8 cellular contexts compared by ENCODE assay signal in the genomic region with DNA sequence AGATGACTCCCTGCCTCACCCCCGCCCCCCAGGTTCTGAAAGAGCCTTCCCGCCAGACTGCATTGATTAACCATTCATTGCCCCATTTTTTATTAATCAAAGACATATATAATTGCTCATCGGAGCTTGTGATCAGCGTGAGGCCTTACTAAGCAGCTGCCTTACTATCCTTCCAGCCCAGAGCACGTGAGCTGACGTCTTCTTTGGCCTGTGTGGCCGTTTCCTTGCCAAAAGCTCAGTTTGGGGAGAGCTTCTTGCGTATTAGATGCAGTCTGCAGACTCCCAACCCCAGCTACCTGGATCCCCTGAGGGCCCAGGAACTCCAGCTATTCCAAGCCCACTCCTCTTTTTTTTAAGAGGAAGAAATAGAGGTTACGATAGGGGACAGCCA. TPM values are rescaled to one million over a fixed set of nuclear protein-coding genes. Genes with fewer than 3 reads are reported as not detected.
DNase-seq lines count a peak whose midpoint lies in the region; ATAC-seq and TF ChIP-seq lines count a peak whose summit lies in the region.

No MANE protein-coding gene starts in this region.

- ATAC-seq in mucosa of descending colon: no peak

- peaks cover 17% of the 10 kb centered on the region for H3K4me1 ChIP-seq in mucosa of descending colon (ENCODE audit: low read depth)
- H3K4me1 ChIP-seq in tibial nerve: peaks cover 5 to 84% (median 46%) of the 10 kb centered on the region in 4 donors

- H3K9me3 Mint-ChIP-seq in activated CD4-positive, alpha-beta T cell treated with anti-CD3 and anti-CD28 coated beads, Interleukin-2, amount 10 ng/mL, durations not matched to agents 7 days and 5 days: no peaks in the 10 kb centered on the region
- no peaks in the 10 kb centered on the region for H3K9me3 Mint-ChIP-seq in chondrocyte (ENCODE audit: low read depth)

- H3K9me3 ChIP-seq in mucosa of descending colon (no peaks in the 10 kb centered on the region), tibial nerve (no peaks in the 10 kb centered on the region)

- no peaks in the 10 kb centered on the region for H3K27me3 ChIP-seq in tibial nerve

- H3K27ac Mint-ChIP-seq in activated CD4-positive, alpha-beta T cell treated with anti-CD3 and anti-CD28 coated beads, Interleukin-2, amount 10 ng/mL, durations not matched to agents 7 days and 5 days: peak overlapping the region; percentile 94
- peak overlapping the region; percentile 97 for H3K27ac Mint-ChIP-seq in chondrocyte (ENCODE audit: unreplicated experiment)

- TF ChIP-seq CTCF in chondrocyte (IDR thresholded peaks at IDR 0.05) (no peak), mucosa of descending colon (IDR thresholded peaks at IDR 0.05) (no peak), tibial nerve (IDR thresholded peaks at IDR 0.05) (no peak)

- TF ChIP-seq EP300 in tibial nerve (IDR thresholded peaks at IDR 0.05): peak in 1 of 2 donors; percentile 74

- no peak for DNase-seq in activated CD4-positive, alpha-beta T cell treated with anti-CD3 and anti-CD28 coated beads, Interleukin-2, amount 10 ng/mL, durations not matched to agents 7 days and 5 days
- DNase-seq in activated CD4-positive, alpha-beta T cell treated with anti-CD3 and anti-CD28 coated beads for 48 hours: no peak
- DNase-seq in chondrocyte (ENCODE audit: low spot score): no peak
- peak; percentile 55 to 63 (median 55) for DNase-seq in mucosa of descending colon
- DNase-seq in tibial nerve (ENCODE audit: low spot score in 2 of 2): peak; percentile 87 to 94
- DNase-seq in DMS 273 treated with DMSO at 0.1 percent for 48 hours (lab: John Stamatoyannopoulos, UW): no peak
- DNase-seq in DMS79 treated with DMSO at 0.1 percent for 48 hours (lab: John Stamatoyannopoulos, UW): no peak
- no peak for DNase-seq in OCI-M2 (lab: John Stamatoyannopoulos, UW; ENCODE audit: unreplicated experiment)

- intact Hi-C loops in mucosa of descending colon (cut with DNase I, micrococcal nuclease): no loop called here

- 18 to 51% methylated on average over 9 of the region's 9 CpGs for WGBS in tibial nerve, 2 donors

- H3K4me1 Mint-ChIP-seq in activated CD4-positive, alpha-beta T cell treated with anti-CD3 and anti-CD28 coated beads, Interleukin-2, amount 10 ng/mL, durations not matched to agents 7 days and 5 days: peaks cover 48% of the 10 kb centered on the region
- peaks cover 44% of the 10 kb centered on the region for H3K4me1 Mint-ChIP-seq in chondrocyte (ENCODE audit: low read depth)

- H3K27me3 Mint-ChIP-seq in activated CD4-positive, alpha-beta T cell treated with anti-CD3 and anti-CD28 coated beads, Interleukin-2, amount 10 ng/mL, durations not matched to agents 7 days and 5 days: peaks cover 10% of the 10 kb centered on the region
- peaks cover 2% of the 10 kb centered on the region for H3K27me3 Mint-ChIP-seq in chondrocyte (ENCODE audit: low read depth)

- H3K36me3 Mint-ChIP-seq in activated CD4-positive, alpha-beta T cell treated with anti-CD3 and anti-CD28 coated beads, Interleukin-2, amount 10 ng/mL, durations not matched to agents 7 days and 5 days (ENCODE audit: low read depth): peaks cover 25% of the 10 kb centered on the region
- H3K36me3 Mint-ChIP-seq in chondrocyte (ENCODE audit: low read depth): peaks cover 5% of the 10 kb centered on the region

- CTCF ChIA-PET in activated CD4-positive, alpha-beta T cell treated with anti-CD3 and anti-CD28 coated beads, Interleukin-2, amount 10 ng/mL, durations not matched to agents 7 days and 5 days (lab: Charles Lee): interaction anchor here (0.7 to 2.1 kb wide), 6 partner anchors 10 to 66 kb away, joined by 3 to 7 read pairs (median 5); partner anchors contain the start of gene RTN4RL2

- POLR2A ChIA-PET in activated CD4-positive, alpha-beta T cell treated with anti-CD3 and anti-CD28 coated beads, Interleukin-2, amount 10 ng/mL, durations not matched to agents 7 days and 5 days (lab: Charles Lee): no interaction called here

- TF ChIP-seq POLR2A in tibial nerve (IDR thresholded peaks at IDR 0.05): peak in 1 of 2 donors; percentile 7

- H3K36me3 ChIP-seq in mucosa of descending colon (ENCODE audit: low read depth) (no peaks in the 10 kb centered on the region), tibial nerve (peaks cover 0 to 15% (median 0%) of the 10 kb centered on the region in 3 donors)

- H3K27ac ChIP-seq in tibial nerve: peak overlapping the region; percentile 87 to 97 (median 95)

- H3K4me3 ChIP-seq in mucosa of descending colon (no peak overlapping the region), tibial nerve (peak overlapping the region in 3 of 4 donors; percentile 40 to 68 (median 49))

- peak overlapping the region; percentile 83 for H3K4me3 Mint-ChIP-seq in activated CD4-positive, alpha-beta T cell treated with anti-CD3 and anti-CD28 coated beads, Interleukin-2, amount 10 ng/mL, durations not matched to agents 7 days and 5 days
- peak overlapping the region; percentile 76 for H3K4me3 Mint-ChIP-seq in chondrocyte (ENCODE audit: unreplicated experiment)

RNA-seq across cellular contexts. Expression of gene SLC43A3, which starts 0.8 kb away (rescaled TPM):
- total RNA-seq in activated CD4-positive, alpha-beta T cell treated with anti-CD3 and anti-CD28 coated beads, Interleukin-2, amount 10 ng/mL, durations not matched to agents 7 days and 5 days: 100 to 1,000 TPM in 1 of 2 experiments, 10 to 100 TPM in 1; 98.2 to 104 TPM
- total RNA-seq in chondrocyte (10.8 to 12.6 TPM (median 12.4 TPM) in 3 replicates), mucosa of descending colon (10 to 100 TPM in 2 of 3 donors, 1 to 10 TPM in 1; 6.3 to 24.4 (median 16.9) TPM), tibial nerve (100 to 1,000 TPM in 2 of 4 donors, 10 to 100 TPM in 2; 42.2 to 110 (median 94.7) TPM)

RNA-seq across cellular contexts. Expression of gene RTN4RL2, which starts 32.6 kb away (rescaled TPM):
- total RNA-seq in activated CD4-positive, alpha-beta T cell treated with anti-CD3 and anti-CD28 coated beads, Interleukin-2, amount 10 ng/mL, durations not matched to agents 7 days and 5 days: under 1 TPM in 1 of 2 experiments, not detected in 1; 0.35 TPM
- 0.31 to 0.57 TPM in 2 of 3 replicates, not detected in the other for total RNA-seq in chondrocyte
- under 1 TPM; 0.38 to 0.73 (median 0.48) TPM for total RNA-seq in mucosa of descending colon
- total RNA-seq in tibial nerve: 1 to 10 TPM in 1 of 4 donors, under 1 TPM in 2, not detected in 1; 0.20 to 1.5 (median 0.42) TPM

RNA-seq across cellular contexts. Expression of gene PRG2, which starts 37.2 kb away (rescaled TPM):
- under 1 TPM; 0.17 to 0.40 TPM for total RNA-seq in activated CD4-positive, alpha-beta T cell treated with anti-CD3 and anti-CD28 coated beads, Interleukin-2, amount 10 ng/mL, durations not matched to agents 7 days and 5 days
- not detected in 3 replicates for total RNA-seq in chondrocyte
- total RNA-seq in mucosa of descending colon: under 1 TPM in 1 of 3 donors, not detected in 2; 0.24 TPM
- total RNA-seq in tibial nerve: under 1 TPM in 1 of 4 donors, not detected in 3; 0.39 TPM

RNA-seq across cellular contexts. Expression of gene PRG3, which starts 46.7 kb away (rescaled TPM):
- total RNA-seq in activated CD4-positive, alpha-beta T cell treated with anti-CD3 and anti-CD28 coated beads, Interleukin-2, amount 10 ng/mL, durations not matched to agents 7 days and 5 days: not detected
- not detected in 3 replicates for total RNA-seq in chondrocyte
- total RNA-seq in mucosa of descending colon: not detected
- total RNA-seq in tibial nerve: not detected

Comparison
In these comparisons a context has a peak if more than half of its experiments do, and no peak if none do; other contexts are left out.
1. DNase-seq: peak in mucosa of descending colon (3 of 3) and tibial nerve (2 of 2); none in activated CD4-positive, alpha-beta T cell treated with anti-CD3 and anti-CD28 coated beads, Interleukin-2, amount 10 ng/mL, durations not matched to agents 7 days and 5 days (single experiment), activated CD4-positive, alpha-beta T cell treated with anti-CD3 and anti-CD28 coated beads for 48 hours (single experiment), chondrocyte (single experiment), DMS 273 treated with DMSO at 0.1 percent for 48 hours (single experiment), DMS79 treated with DMSO at 0.1 percent for 48 hours (single experiment) and OCI-M2 (single experiment).